13 cellular contexts compared by ENCODE assay signal in genomic region chr3:6281662-6282061, GRCh38.
"Had no signal": no experiment of that assay in that cellular context is flagged by ENCODE, and none has a peak within 500 bp of the region (broad histone marks: within the 10 kb centered on the region; RNA-seq: fewer than 3 reads in every experiment).

No MANE protein-coding gene starts in this region.

- H3K36me3 Mint-ChIP-seq: activated naive CD8-positive, alpha-beta T cell treated with anti-CD3 and anti-CD28 coated beads for 36 hours had no signal

- H3K27me3 ChIP-seq: body of pancreas, ovary had no signal

- H3K27me3 Mint-ChIP-seq: activated CD4-positive, alpha-beta T cell treated with anti-CD3 and anti-CD28 coated beads, Interleukin-2, amount 10 ng/mL, durations not matched to agents 24 days and 14 days; activated naive CD8-positive, alpha-beta T cell treated with anti-CD3 and anti-CD28 coated beads for 36 hours had no signal

- H3K4me3 ChIP-seq: body of pancreas, ovary had no signal

- DNase-seq: activated CD4-positive, alpha-beta T cell treated with anti-CD3 and anti-CD28 coated beads, Interleukin-2, amount 10 ng/mL, durations not matched to agents 24 days and 14 days; activated CD4-positive, CD25-positive, alpha-beta regulatory T cell; activated CD8-positive, alpha-beta memory T cell treated with anti-CD3 and anti-CD28 coated beads, Interleukin-2, amount 50 U/mL, for 48 hours; activated naive CD8-positive, alpha-beta T cell treated with anti-CD3 and anti-CD28 coated beads for 36 hours; amygdala; body of pancreas; caudate nucleus; left colon; ovary; stimulated activated CD4-positive, alpha-beta T cell treated with anti-CD3 and anti-CD28 coated beads, Interleukin-2, amount 100 ng/mL, for 24 hours had no signal

- H3K9me3 ChIP-seq: body of pancreas, ovary had no signal

- H3K4me1 ChIP-seq: body of pancreas had no signal

- FAIRE-seq: colon, endometrium, islet of Langerhans had no signal

- H3K36me3 ChIP-seq: ovary had no signal

- H3K4me1 Mint-ChIP-seq: activated CD4-positive, alpha-beta T cell treated with anti-CD3 and anti-CD28 coated beads, Interleukin-2, amount 10 ng/mL, durations not matched to agents 24 days and 14 days; activated naive CD8-positive, alpha-beta T cell treated with anti-CD3 and anti-CD28 coated beads for 36 hours had no signal

- ATAC-seq: body of pancreas, left colon had no signal

- H3K27ac ChIP-seq: body of pancreas, ovary had no signal

- H3K4me3 Mint-ChIP-seq: activated CD4-positive, alpha-beta T cell treated with anti-CD3 and anti-CD28 coated beads, Interleukin-2, amount 10 ng/mL, durations not matched to agents 24 days and 14 days; activated naive CD8-positive, alpha-beta T cell treated with anti-CD3 and anti-CD28 coated beads for 36 hours had no signal
